Comparison of ENCODE assay signal across 14 cellular contexts in genomic region chr19:17095141-17095919, GRCh38. TPM values are rescaled to one million over a fixed set of nuclear protein-coding genes. Genes with fewer than 3 reads are reported as not detected.
DNase-seq lines count a peak whose midpoint lies in the region; ATAC-seq, FAIRE-seq and TF ChIP-seq lines count a peak whose summit lies in the region.
"Had no signal": no experiment of that assay in that cellular context is flagged by ENCODE, and none has a peak within 500 bp of the region (broad histone marks: within the 10 kb centered on the region; RNA-seq: fewer than 3 reads in every experiment).

No MANE protein-coding gene starts in this region.

- TF ChIP-seq POLR2A in gastroesophageal sphincter (IDR thresholded peaks at IDR 0.05) (no peak), vagina (IDR thresholded peaks at IDR 0.05) (no peak)

- H3K4me1 Mint-ChIP-seq in Caco-2 (ENCODE audit: low read depth, unreplicated experiment), result peaks cover 15% of the 10 kb centered on the region

- H3K4me3 ChIP-seq in gastroesophageal sphincter (no peak overlapping the region), pancreas (no peak overlapping the region), vagina (no peak overlapping the region), Caco-2 (ENCODE audit: low read depth, low read length) (no peak overlapping the region)
- H3K4me3 ChIP-seq: A549, SK-N-MC had no signal

- no peak overlapping the region for H3K27ac Mint-ChIP-seq in Caco-2 (ENCODE audit: unreplicated experiment)

- no peaks in the 10 kb centered on the region for H3K36me3 ChIP-seq in gastroesophageal sphincter
- H3K36me3 ChIP-seq in pancreas, result no peaks in the 10 kb centered on the region
- no peaks in the 10 kb centered on the region for H3K36me3 ChIP-seq in vagina
- H3K36me3 ChIP-seq in Caco-2 (ENCODE audit: control insufficient read depth, insufficient read depth, low read length), result no peaks in the 10 kb centered on the region

- H3K4me3 Mint-ChIP-seq in Caco-2 (ENCODE audit: unreplicated experiment), result no peak overlapping the region

- no peak for FAIRE-seq in pancreas (lab: Jason Lieb, UNC)
- FAIRE-seq: A549 had no signal

- DNase-seq in Right ventricle myocardium inferior (ENCODE audit: missing footprints) (no peak), cardiac septum (ENCODE audit: low spot score) (no peak), pancreas (peak in 1 of 6 donors; percentile 23), vagina (ENCODE audit: extremely low spot score in 2 of 2) (no peak), Caco-2 (no peak)
- no peak for DNase-seq in activated CD4-positive, alpha-beta T cell treated with anti-CD3 and anti-CD28 coated beads for 1 hour
- DNase-seq: amniotic stem cell; mesendoderm; NCI-H524; stimulated activated CD4-positive, alpha-beta T cell treated with anti-CD3 and anti-CD28 coated beads, Interleukin-12 subunit alpha, Interleukin-12 subunit beta, amount 100 ng/mL, for 4 hours had no signal

- H3K27ac ChIP-seq in gastroesophageal sphincter, result peak overlapping the region in 3 of 4 donors; percentile 46 to 76 (median 68)
- peak overlapping the region in 1 of 4 donors; percentile 50 for H3K27ac ChIP-seq in pancreas
- peak overlapping the region; percentile 81 for H3K27ac ChIP-seq in vagina
- H3K27ac ChIP-seq: SK-N-MC had no signal

- POLR2A ChIA-PET in Caco-2 (lab: Charles Lee), result no interaction called here

- no peaks in the 10 kb centered on the region for H3K9me3 Mint-ChIP-seq in Caco-2 (ENCODE audit: unreplicated experiment)

- CTCF ChIA-PET in Caco-2 (lab: Charles Lee), result no interaction called here

- BruUV-seq in Caco-2 (replicated peaks; lab: Mats Ljungman, UMichigan), result no TSS peak

- H3K4me1 ChIP-seq in gastroesophageal sphincter (peaks cover 0 to 67% (median 7%) of the 10 kb centered on the region in 3 donors), pancreas (peaks cover 0 to 2% (median 0%) of the 10 kb centered on the region in 3 donors), vagina (peaks cover 70% of the 10 kb centered on the region), Caco-2 (peaks cover 17% of the 10 kb centered on the region)

- H3K27me3 ChIP-seq in gastroesophageal sphincter, result no peaks in the 10 kb centered on the region
- no peaks in the 10 kb centered on the region for H3K27me3 ChIP-seq in pancreas
- no peaks in the 10 kb centered on the region for H3K27me3 ChIP-seq in vagina
- no peaks in the 10 kb centered on the region for H3K27me3 ChIP-seq in Caco-2 (replicated peaks; ENCODE audit: control insufficient read depth, insufficient read depth, low read length)

- TF ChIP-seq EP300 in gastroesophageal sphincter (IDR thresholded peaks at IDR 0.05), result no peak

- no peak for TF ChIP-seq CTCF in gastroesophageal sphincter (IDR thresholded peaks at IDR 0.05)
- TF ChIP-seq CTCF in pancreas (IDR thresholded peaks at IDR 0.05), result no peak
- TF ChIP-seq CTCF in vagina (IDR thresholded peaks at IDR 0.05), result no peak
- TF ChIP-seq CTCF in Caco-2 (IDR thresholded peaks at IDR 0.05; ENCODE audit: insufficient read depth in 1 of 2, low read depth in 1 of 2, low read length in 1 of 2, severe bottlenecking in 1 of 2, unreplicated experiment in 1 of 2), result no peak

- WGBS in gastroesophageal sphincter (ENCODE audit: low coverage in 1 of 2), 2 donors, result 68 to 69% methylated on average over 10 to 21 of the region's 23 CpGs
- WGBS in pancreas, 2 donors, result 92% methylated on average over 23 of the region's 23 CpGs

- H3K27me3 Mint-ChIP-seq in Caco-2 (ENCODE audit: insufficient read depth, unreplicated experiment), result no peaks in the 10 kb centered on the region

- ATAC-seq in Right ventricle myocardium inferior (peak; percentile 88), gastroesophageal sphincter (peak; percentile 81), pancreas (peak in 3 of 4 donors; percentile 32 to 62 (median 46)), GM18867 (IDR thresholded peaks at IDR 0.05; ENCODE audit: unreplicated experiment) (no peak)
- ATAC-seq: A549 had no signal

- no peaks in the 10 kb centered on the region for H3K9me3 ChIP-seq in gastroesophageal sphincter
- H3K9me3 ChIP-seq in pancreas, result no peaks in the 10 kb centered on the region
- H3K9me3 ChIP-seq in vagina, result no peaks in the 10 kb centered on the region
- H3K9me3 ChIP-seq in Caco-2, result no peaks in the 10 kb centered on the region
- H3K9me3 ChIP-seq: A549 had no signal

- intact Hi-C loops in Right ventricle myocardium inferior (cut with DNase I) (no loop called here), cardiac septum (cut with DNase I) (no loop called here), pancreas (cut with DNase I) (no loop called here), vagina (cut with DNase I) (no loop called here), Caco-2 (cut with micrococcal nuclease; ENCODE audit: unreplicated experiment) (no loop called here)

- H3K36me3 Mint-ChIP-seq in Caco-2 (ENCODE audit: insufficient read depth, unreplicated experiment), result peaks cover 27% of the 10 kb centered on the region

RNA-seq across cellular contexts. Expression of gene MYO9B, which starts 19.8 kb away (rescaled TPM):
- 33.2 TPM for total RNA-seq in Right ventricle myocardium inferior
- total RNA-seq in cardiac septum, result 35.6 TPM
- 10 to 100 TPM; 38.1 to 77.7 (median 66.2) TPM for total RNA-seq in gastroesophageal sphincter
- total RNA-seq in pancreas, result 10 to 100 TPM; 16.6 to 49.2 (median 20.8) TPM
- polyA plus RNA-seq in pancreas, result 10 to 100 TPM; 40.9 to 53.4 TPM
- total RNA-seq in vagina, result 100 TPM
- 47.6 and 52.8 TPM in 2 replicates for total RNA-seq in Caco-2 (2022)

RNA-seq across cellular contexts. Expression of gene HAUS8, which starts 20.1 kb away (rescaled TPM):
- total RNA-seq in Right ventricle myocardium inferior (5.4 TPM), cardiac septum (2.6 TPM), gastroesophageal sphincter (1 to 10 TPM; 3.2 to 6.4 (median 5.5) TPM), pancreas (1 to 10 TPM; 2.0 to 5.6 (median 2.1) TPM), vagina (4.7 TPM), Caco-2 (2022) (24.4 and 30.6 TPM in 2 replicates)
- 10 to 100 TPM in 1 of 2 donors, 1 to 10 TPM in 1; 6.5 to 12.0 TPM for polyA plus RNA-seq in pancreas
